In the genomic region with DNA sequence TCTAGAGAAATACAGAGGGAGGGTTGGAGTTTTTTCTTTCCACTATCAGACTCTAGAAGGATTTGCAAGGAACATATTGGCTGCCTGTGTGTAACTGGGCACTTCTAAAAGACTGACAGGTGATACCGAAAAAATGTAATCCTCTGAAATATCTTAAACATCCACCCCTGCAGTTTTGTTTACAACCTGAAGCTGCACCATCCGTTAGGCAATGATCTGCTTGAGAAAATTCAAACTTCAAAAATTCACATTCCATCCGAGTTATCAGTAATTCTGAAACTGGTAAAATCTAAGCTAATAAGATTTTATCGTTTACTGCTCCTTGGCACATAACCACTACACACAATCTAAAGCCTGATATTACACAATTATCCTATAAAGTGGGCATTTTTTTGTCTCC, we compare ENCODE assay signal across 21 cellular contexts.
"Had no signal": no experiment of that assay in that cellular context is flagged by ENCODE, and none has a peak within 500 bp of the region (broad histone marks: within the 10 kb centered on the region; RNA-seq: fewer than 3 reads in every experiment).

No MANE protein-coding gene starts in this region.

- H3K4me1 ChIP-seq: lower lobe of right lung, prostate gland, right atrium auricular region, testis, tibial artery had no signal

- H3K27me3 Mint-ChIP-seq: naive thymus-derived CD8-positive, alpha-beta T cell had no signal

- H3K36me3 ChIP-seq: lower lobe of right lung, prostate gland, right atrium auricular region, tibial artery had no signal

- ATAC-seq: left ventricle myocardium superior; lower lobe of right lung; naive thymus-derived CD8-positive, alpha-beta T cell; sciatic nerve; stimulated activated memory B cell treated with anti-CD40 and anti-IgM and Interleukin-4, amounts not matched to agents 10 μg/mL and 1 μg/mL and 100 μg/mL, for 72 hours; stimulated activated naive CD8-positive, alpha-beta T cell treated with anti-CD3 and anti-CD28 coated beads, Interleukin-15, Interleukin-2, amounts not matched to agents 100 U/mL and 50 U/mL, for 24 hours had no signal

- H3K4me3 ChIP-seq: dorsolateral prefrontal cortex, lower lobe of right lung, prostate gland, right atrium auricular region, smooth muscle cell, testis, tibial artery had no signal

- H3K4me3 Mint-ChIP-seq: naive thymus-derived CD8-positive, alpha-beta T cell; nephron progenitor cell; stimulated activated memory B cell treated with anti-CD40 and anti-IgM and Interleukin-4, amounts not matched to agents 10 μg/mL and 1 μg/mL and 100 μg/mL, for 72 hours; type B pancreatic cell had no signal

- H3K27me3 ChIP-seq: right atrium auricular region, testis had no signal

- H3K9me3 ChIP-seq: lower lobe of right lung, prostate gland, right atrium auricular region, testis, tibial artery had no signal

- H3K9me3 Mint-ChIP-seq: nephron progenitor cell; stimulated activated memory B cell treated with anti-CD40 and anti-IgM and Interleukin-4, amounts not matched to agents 10 μg/mL and 1 μg/mL and 100 μg/mL, for 72 hours; type B pancreatic cell had no signal

- H3K36me3 Mint-ChIP-seq: naive thymus-derived CD8-positive, alpha-beta T cell; stimulated activated memory B cell treated with anti-CD40 and anti-IgM and Interleukin-4, amounts not matched to agents 10 μg/mL and 1 μg/mL and 100 μg/mL, for 72 hours; type B pancreatic cell had no signal

- DNase-seq: dorsolateral prefrontal cortex; effector CD4-positive, alpha-beta T cell; head of caudate nucleus; left ventricle myocardium superior; lower lobe of right lung; naive thymus-derived CD8-positive, alpha-beta T cell; nephron progenitor cell; nucleus accumbens; stimulated activated CD4-positive, alpha-beta T cell treated with anti-CD3 and anti-CD28 coated beads, Interleukin-12 subunit alpha, Interleukin-12 subunit beta, amount 100 ng/mL, for 4 hours; stimulated activated CD4-positive, alpha-beta T cell treated with anti-CD3 and anti-CD28 coated beads, Interleukin-1b, Interleukin-23, amount 100 ng/mL, for 48 hours; stimulated activated CD4-positive, alpha-beta T cell treated with anti-CD3 and anti-CD28 coated beads, Interleukin-4, amount 100 ng/mL, for 24 hours; stimulated activated naive CD8-positive, alpha-beta T cell treated with anti-CD3 and anti-CD28 coated beads, Interleukin-15, Interleukin-2, amounts not matched to agents 100 U/mL and 50 U/mL, for 24 hours; substantia nigra; testis; tibial artery had no signal

- H3K27ac Mint-ChIP-seq: nephron progenitor cell; stimulated activated memory B cell treated with anti-CD40 and anti-IgM and Interleukin-4, amounts not matched to agents 10 μg/mL and 1 μg/mL and 100 μg/mL, for 72 hours; type B pancreatic cell had no signal

- H3K4me1 Mint-ChIP-seq: stimulated activated memory B cell treated with anti-CD40 and anti-IgM and Interleukin-4, amounts not matched to agents 10 μg/mL and 1 μg/mL and 100 μg/mL, for 72 hours had no signal
